Comparison of ENCODE assay signal across 12 cellular contexts in the genomic region with DNA sequence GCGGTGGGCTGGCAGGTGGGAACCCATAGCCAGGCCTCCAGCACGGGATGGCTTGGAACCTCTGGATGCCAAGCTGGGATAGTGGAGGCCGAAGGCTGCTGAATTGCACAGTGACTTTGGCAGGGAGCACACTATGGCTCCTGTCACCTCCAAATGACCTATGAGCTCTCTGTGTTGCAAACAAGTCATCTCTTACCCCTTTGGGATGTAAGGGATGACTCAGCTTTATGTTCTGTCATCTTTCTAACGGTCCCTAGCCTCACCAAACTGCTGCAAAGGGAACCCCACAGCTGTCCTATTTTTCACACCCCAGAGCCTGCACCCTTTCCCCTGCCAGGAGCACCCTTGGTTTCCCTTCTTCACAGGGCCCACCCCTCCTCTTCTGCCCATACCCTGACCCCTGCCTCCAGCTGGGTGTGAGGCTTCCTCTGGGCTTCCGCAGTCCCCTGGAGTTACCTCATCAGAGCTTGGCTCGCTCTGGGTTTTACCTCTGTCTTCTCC. TPM values are rescaled to one million over a fixed set of nuclear protein-coding genes. Genes with fewer than 3 reads are reported as not detected.
A peak's percentile ranks its signal among the peaks of the same experiment; 100 is the strongest.
DNase-seq lines count a peak whose midpoint lies in the region; ATAC-seq, FAIRE-seq and TF ChIP-seq lines count a peak whose summit lies in the region.
"Had no signal": no experiment of that assay in that cellular context is flagged by ENCODE, and none has a peak within 500 bp of the region (broad histone marks: within the 10 kb centered on the region; RNA-seq: fewer than 3 reads in every experiment).

No MANE protein-coding gene starts in this region.

- peaks cover 0 to 25% (median 12%) of the 10 kb centered on the region in 4 donors for H3K4me1 ChIP-seq in right lobe of liver
- peaks cover 0 to 19% (median 15%) of the 10 kb centered on the region in 4 donors for H3K4me1 ChIP-seq in tibial artery

- H3K27me3 ChIP-seq in right lobe of liver (no peaks in the 10 kb centered on the region), tibial artery (peaks cover 6 to 88% of the 10 kb centered on the region in 2 donors)

- H3K27ac ChIP-seq in right lobe of liver: peak overlapping the region; percentile 25 to 75 (median 44)
- H3K27ac ChIP-seq in tibial artery: no peak overlapping the region
- H3K27ac ChIP-seq: 22Rv1, sigmoid colon, thyroid gland had no signal

- DNase-seq in DMS53 (lab: John Stamatoyannopoulos, UW): peak; percentile 24
- no peak for DNase-seq in DMS53 treated with DMSO at 0.1 percent for 48 hours (lab: John Stamatoyannopoulos, UW; ENCODE audit: unreplicated experiment)
- DNase-seq in GM19239 (ENCODE audit: insufficient read length, low spot score): peak; percentile 33
- peak; percentile 15 for DNase-seq in SIG-M5 (lab: John Stamatoyannopoulos, UW)
- peak; percentile 44 to 82 (median 68) for DNase-seq in right lobe of liver
- no peak for DNase-seq in tibial artery
- no peak for DNase-seq in DMS114 treated with DMSO at 0.1 percent for 48 hours (lab: John Stamatoyannopoulos, UW; ENCODE audit: unreplicated experiment)
- DNase-seq in GM19240 (ENCODE audit: insufficient read length, low spot score): no peak

- no peak for TF ChIP-seq CTCF in right lobe of liver (IDR thresholded peaks at IDR 0.05)
- no peak for TF ChIP-seq CTCF in tibial artery (IDR thresholded peaks at IDR 0.05)

- H3K36me3 ChIP-seq in right lobe of liver: no peaks in the 10 kb centered on the region
- H3K36me3 ChIP-seq in tibial artery: no peaks in the 10 kb centered on the region
- H3K36me3 ChIP-seq: sigmoid colon, thyroid gland had no signal

- intact Hi-C loops in right lobe of liver (cut with DNase I) (loop anchor here in 1 of 2 donors (10.0 kb wide), 1 partner anchor 71 kb away; no protein-coding TSS in a partner anchor), tibial artery (cut with DNase I; ENCODE audit: low total_unique reads) (loop anchor here (10.0 kb wide), 1 partner anchor 71 kb away; no protein-coding TSS in a partner anchor)

- FAIRE-seq in GM19239 (lab: Jason Lieb, UNC): no peak
- FAIRE-seq: colon had no signal

- H3K4me3 ChIP-seq in right lobe of liver: no peak overlapping the region
- H3K4me3 ChIP-seq in tibial artery: no peak overlapping the region
- H3K4me3 ChIP-seq: sigmoid colon, thyroid gland had no signal

- no peaks in the 10 kb centered on the region for H3K9me3 ChIP-seq in right lobe of liver
- H3K9me3 ChIP-seq in tibial artery: no peaks in the 10 kb centered on the region
- H3K9me3 ChIP-seq: sigmoid colon, thyroid gland had no signal

- WGBS in right lobe of liver (ENCODE audit: insufficient coverage, low coverage, low lambda C conversion rate, missing lambda C conversion rate): 3% methylated on average over 3 of the region's 6 CpGs

- TF ChIP-seq POLR2A in right lobe of liver (IDR thresholded peaks at IDR 0.05): no peak

- peak; percentile 74 to 82 (median 80) for ATAC-seq in right lobe of liver

RNA-seq across cellular contexts. Expression of a gene that starts 2.6 kb away (rescaled TPM):
- total RNA-seq in right lobe of liver: 10 to 100 TPM in 1 of 6 experiments, 1 to 10 TPM in 4, under 1 TPM in 1; 0.73 to 11.7 (median 2.7) TPM

Comparison
In these comparisons a context has a peak if more than half of its experiments do, and no peak if none do; other contexts are left out.
1. DNase-seq: peak in DMS53 (single experiment), GM19239 (single experiment), SIG-M5 (single experiment) and right lobe of liver (3 of 3); none in DMS53 treated with DMSO at 0.1 percent for 48 hours (single experiment), tibial artery (0 of 2), DMS114 treated with DMSO at 0.1 percent for 48 hours (single experiment) and GM19240 (single experiment).
2. H3K27ac ChIP-seq: peak in right lobe of liver (3 of 3); none in tibial artery (0 of 2).